Comparison of ENCODE assay signal across 20 cellular contexts in genomic region chr18:47696870-47697269, GRCh38.
DNase-seq lines count a peak whose midpoint lies in the region; ATAC-seq and TF ChIP-seq lines count a peak whose summit lies in the region.
"Had no signal": no experiment of that assay in that cellular context is flagged by ENCODE, and none has a peak within 500 bp of the region (broad histone marks: within the 10 kb centered on the region; RNA-seq: fewer than 3 reads in every experiment).

No MANE protein-coding gene starts in this region.

- POLR2A ChIA-PET in HEK293 (lab: Yijun Ruan, JAX) (no interaction called here), HEK293T (lab: Yijun Ruan, JAX) (no interaction called here)

- no peak overlapping the region for H2BK12ac ChIP-seq in trophoblast cell (ENCODE audit: low read length)

- WGBS in trophoblast cell (ENCODE audit: extremely low coverage, insufficient coverage, insufficient read length) = no CpG with 5 or more reads among the region's 9 CpGs

- H3K4me3 Mint-ChIP-seq in natural killer cell treated with Interleukin-12 subunit alpha and Interleukin-12 subunit beta and Interleukin-15 and Interleukin-18, amount 100 ng/mL, for 72 hours = no peak overlapping the region
- no peak overlapping the region for H3K4me3 Mint-ChIP-seq in natural killer cell
- H3K4me3 Mint-ChIP-seq in stimulated activated effector memory CD8-positive, alpha-beta T cell treated with anti-CD3 and anti-CD28 coated beads, Interleukin-12 subunit alpha, Interleukin-12 subunit beta, amount 100 ng/mL, for 72 hours = no peak overlapping the region
- H3K4me3 Mint-ChIP-seq: B cell; CD4-positive, alpha-beta T cell; CD8-positive, alpha-beta T cell had no signal

- H3K4me1 ChIP-seq in HEK293 (ENCODE audit: control insufficient read depth, insufficient read depth, low read length) (no peaks in the 10 kb centered on the region), upper lobe of right lung (no peaks in the 10 kb centered on the region), trophoblast cell (ENCODE audit: control insufficient read depth in 1 of 2, insufficient read depth in 2 of 2, low read length in 2 of 2) (no peaks in the 10 kb centered on the region)
- H3K4me1 ChIP-seq: A549; BLaER1 treated with 17β-estradiol and CSF1 and Interleukin-3, amounts not matched to agents 10 nM and 100 nM; Caco-2 had no signal

- no peaks in the 10 kb centered on the region for H3K79me1 ChIP-seq in trophoblast cell (ENCODE audit: low read length)

- no peaks in the 10 kb centered on the region for H3K4me1 Mint-ChIP-seq in natural killer cell treated with Interleukin-12 subunit alpha and Interleukin-12 subunit beta and Interleukin-15 and Interleukin-18, amount 100 ng/mL, for 72 hours (ENCODE audit: low read depth in 2 of 2)
- H3K4me1 Mint-ChIP-seq in natural killer cell = no peaks in the 10 kb centered on the region
- H3K4me1 Mint-ChIP-seq in stimulated activated effector memory CD8-positive, alpha-beta T cell treated with anti-CD3 and anti-CD28 coated beads, Interleukin-12 subunit alpha, Interleukin-12 subunit beta, amount 100 ng/mL, for 72 hours = no peaks in the 10 kb centered on the region
- H3K4me1 Mint-ChIP-seq: B cell had no signal

- no peaks in the 10 kb centered on the region for H3K9me3 ChIP-seq in HEK293 (ENCODE audit: control insufficient read depth, insufficient read depth, low read depth, low read length)
- no peaks in the 10 kb centered on the region for H3K9me3 ChIP-seq in upper lobe of right lung
- H3K9me3 ChIP-seq in trophoblast cell (ENCODE audit: insufficient read depth, low read depth, low read length) = no peaks in the 10 kb centered on the region
- H3K9me3 ChIP-seq: A549; BLaER1 treated with 17β-estradiol and CSF1 and Interleukin-3, amounts not matched to agents 10 nM and 100 nM; Caco-2 had no signal

- H3K36me3 ChIP-seq in HEK293 (ENCODE audit: control insufficient read depth in 2 of 2, insufficient read depth in 1 of 2, low read length in 2 of 2) = no peaks in the 10 kb centered on the region
- H3K36me3 ChIP-seq in upper lobe of right lung = no peaks in the 10 kb centered on the region
- H3K36me3 ChIP-seq in trophoblast cell (ENCODE audit: control insufficient read depth in 1 of 2, insufficient read depth in 2 of 2, low read length in 2 of 2) = no peaks in the 10 kb centered on the region
- H3K36me3 ChIP-seq: BLaER1 treated with 17β-estradiol and CSF1 and Interleukin-3, amounts not matched to agents 10 nM and 100 nM had no signal

- H3K4me2 ChIP-seq in trophoblast cell (ENCODE audit: low read length) = no peak overlapping the region
- H3K4me2 ChIP-seq: A549; BLaER1 treated with 17β-estradiol and CSF1 and Interleukin-3, amounts not matched to agents 10 nM and 100 nM had no signal

- intact Hi-C loops in natural killer cell (cut with micrococcal nuclease) (no loop called here), upper lobe of right lung (cut with DNase I) (no loop called here)

- no peak overlapping the region for H3K14ac ChIP-seq in trophoblast cell (ENCODE audit: low read length)

- no peak overlapping the region for H3K9ac ChIP-seq in trophoblast cell (ENCODE audit: low read length)
- H3K9ac ChIP-seq: BLaER1 treated with 17β-estradiol and CSF1 and Interleukin-3, amounts not matched to agents 10 nM and 100 nM had no signal

- ATAC-seq in natural killer cell treated with Interleukin-12 subunit alpha and Interleukin-12 subunit beta and Interleukin-15 and Interleukin-18, amount 100 ng/mL, for 72 hours = peak; percentile 31 to 36
- ATAC-seq in natural killer cell = no peak
- ATAC-seq in stimulated activated effector memory CD8-positive, alpha-beta T cell treated with anti-CD3 and anti-CD28 coated beads, Interleukin-12 subunit alpha, Interleukin-12 subunit beta, amount 100 ng/mL, for 72 hours = peak; percentile 14
- peak; percentile 49 for ATAC-seq in upper lobe of right lung
- ATAC-seq: A549; CD8-positive, alpha-beta T cell had no signal

- H3K4ac ChIP-seq in trophoblast cell (ENCODE audit: low read depth, low read length) = no peak overlapping the region

- peaks cover 22 to 45% of the 10 kb centered on the region in 2 donors for H3K27me3 Mint-ChIP-seq in natural killer cell treated with Interleukin-12 subunit alpha and Interleukin-12 subunit beta and Interleukin-15 and Interleukin-18, amount 100 ng/mL, for 72 hours
- peaks cover 23 to 27% of the 10 kb centered on the region in 2 donors for H3K27me3 Mint-ChIP-seq in natural killer cell (ENCODE audit: low read depth in 2 of 2)

- H3K18ac ChIP-seq in trophoblast cell (ENCODE audit: low read length) = no peak overlapping the region

- H4K8ac ChIP-seq in trophoblast cell (ENCODE audit: low read depth, low read length) = no peak overlapping the region

- no peak overlapping the region for H2AK5ac ChIP-seq in trophoblast cell (ENCODE audit: low read length)

- H3K27ac Mint-ChIP-seq in natural killer cell treated with Interleukin-12 subunit alpha and Interleukin-12 subunit beta and Interleukin-15 and Interleukin-18, amount 100 ng/mL, for 72 hours = no peak overlapping the region
- H3K27ac Mint-ChIP-seq in natural killer cell = no peak overlapping the region
- H3K27ac Mint-ChIP-seq in stimulated activated effector memory CD8-positive, alpha-beta T cell treated with anti-CD3 and anti-CD28 coated beads, Interleukin-12 subunit alpha, Interleukin-12 subunit beta, amount 100 ng/mL, for 72 hours = no peak overlapping the region
- H3K27ac Mint-ChIP-seq: B cell; CD4-positive, alpha-beta T cell; CD8-positive, alpha-beta T cell had no signal

- H3K23ac ChIP-seq in trophoblast cell (ENCODE audit: low read length) = no peak overlapping the region

- H2BK120ac ChIP-seq in trophoblast cell (ENCODE audit: insufficient read depth, low read length, poor library complexity) = no peak overlapping the region

- H3K27ac ChIP-seq in HEK293 (ENCODE audit: extremely low read depth, low read depth, low read length) = no peak overlapping the region
- no peak overlapping the region for H3K27ac ChIP-seq in upper lobe of right lung
- H3K27ac ChIP-seq in trophoblast cell (ENCODE audit: low read depth, low read length) = no peak overlapping the region
- H3K27ac ChIP-seq: 22Rv1; A549; BLaER1 treated with 17β-estradiol and CSF1 and Interleukin-3, amounts not matched to agents 10 nM and 100 nM; C4-2B had no signal

- no peaks in the 10 kb centered on the region for H3K36me3 Mint-ChIP-seq in natural killer cell treated with Interleukin-12 subunit alpha and Interleukin-12 subunit beta and Interleukin-15 and Interleukin-18, amount 100 ng/mL, for 72 hours
- no peaks in the 10 kb centered on the region for H3K36me3 Mint-ChIP-seq in natural killer cell
- H3K36me3 Mint-ChIP-seq in stimulated activated effector memory CD8-positive, alpha-beta T cell treated with anti-CD3 and anti-CD28 coated beads, Interleukin-12 subunit alpha, Interleukin-12 subunit beta, amount 100 ng/mL, for 72 hours = no peaks in the 10 kb centered on the region
- H3K36me3 Mint-ChIP-seq: CD8-positive, alpha-beta T cell had no signal

- H3K27me3 ChIP-seq in upper lobe of right lung = no peaks in the 10 kb centered on the region
- no peaks in the 10 kb centered on the region for H3K27me3 ChIP-seq in trophoblast cell (ENCODE audit: insufficient read depth, low read length)
- H3K27me3 ChIP-seq: BLaER1 treated with 17β-estradiol and CSF1 and Interleukin-3, amounts not matched to agents 10 nM and 100 nM had no signal

- no peak for DNase-seq in natural killer cell treated with Interleukin-12 subunit alpha and Interleukin-12 subunit beta and Interleukin-15 and Interleukin-18, amount 100 ng/mL, for 72 hours (ENCODE audit: low spot score)
- DNase-seq in natural killer cell (no peak), upper lobe of right lung (no peak), NCI-H82 treated with DMSO at 0.1 percent for 48 hours (lab: John Stamatoyannopoulos, UW; ENCODE audit: unreplicated experiment) (no peak), trophoblast cell (no peak), HEK293T (ENCODE audit: extremely low spot score) (no peak)
- no peak for DNase-seq in stimulated activated effector memory CD8-positive, alpha-beta T cell treated with anti-CD3 and anti-CD28 coated beads, Interleukin-12 subunit alpha, Interleukin-12 subunit beta, amount 100 ng/mL, for 72 hours (ENCODE audit: low spot score in 2 of 2)
- DNase-seq: AML-193; Caco-2; Calu3; CD4-positive, alpha-beta T cell; CD8-positive, alpha-beta T cell; DMS79 treated with DMSO at 0.1 percent for 48 hours; GF-D8 had no signal

- H3K9me3 Mint-ChIP-seq in natural killer cell treated with Interleukin-12 subunit alpha and Interleukin-12 subunit beta and Interleukin-15 and Interleukin-18, amount 100 ng/mL, for 72 hours = no peaks in the 10 kb centered on the region
- no peaks in the 10 kb centered on the region for H3K9me3 Mint-ChIP-seq in natural killer cell
- no peaks in the 10 kb centered on the region for H3K9me3 Mint-ChIP-seq in stimulated activated effector memory CD8-positive, alpha-beta T cell treated with anti-CD3 and anti-CD28 coated beads, Interleukin-12 subunit alpha, Interleukin-12 subunit beta, amount 100 ng/mL, for 72 hours
- H3K9me3 Mint-ChIP-seq: CD4-positive, alpha-beta T cell; CD8-positive, alpha-beta T cell had no signal

- H3K4me3 ChIP-seq in HEK293 (ENCODE audit: low read depth, low read length) (no peak overlapping the region), upper lobe of right lung (no peak overlapping the region), trophoblast cell (ENCODE audit: low read depth, low read length) (no peak overlapping the region)
- H3K4me3 ChIP-seq: A549; BLaER1 treated with 17β-estradiol and CSF1 and Interleukin-3, amounts not matched to agents 10 nM and 100 nM had no signal

- no peak overlapping the region for H4K91ac ChIP-seq in trophoblast cell (ENCODE audit: low read depth, low read length)

- CTCF ChIA-PET in HEK293 (lab: Yijun Ruan, JAX) = no interaction called here
- CTCF ChIA-PET in HEK293T (lab: Yijun Ruan, JAX) = no interaction called here

- TF ChIP-seq CTCF in natural killer cell (IDR thresholded peaks at IDR 0.05) (no peak), HEK293 (tag by site-specific recombination; IDR thresholded peaks at IDR 0.05) (no peak), upper lobe of right lung (IDR thresholded peaks at IDR 0.05) (no peak)

- H2BK5ac ChIP-seq in trophoblast cell (ENCODE audit: low read depth, low read length, poor library complexity) = no peak overlapping the region

- no peak overlapping the region for H4K12ac ChIP-seq in trophoblast cell (ENCODE audit: low read depth, low read length)

- no peak overlapping the region for H2AFZ ChIP-seq in trophoblast cell (ENCODE audit: insufficient read depth, low read length, poor library complexity)

- H3K79me2 ChIP-seq in trophoblast cell (ENCODE audit: control insufficient read depth, insufficient read depth, low read length, poor library complexity) = no peaks in the 10 kb centered on the region

TF ChIP-seq in HEK293, 187 proteins besides CTCF, POLR2A, EP300 and RAD21 (continues in another document):
- TF ChIP-seq ZFHX2 (tag by site-specific recombination; conservative IDR thresholded peaks at IDR 0.05) (peak; percentile 48), ZNF530 (tag by site-specific recombination; IDR thresholded peaks at IDR 0.05; ENCODE audit: low read depth) (no peak)

TF ChIP-seq in HEK293T, 16 proteins besides CTCF, POLR2A, EP300 and RAD21 (continues in another document):
- TF ChIP-seq SP1 (IDR thresholded peaks at IDR 0.05) = no peak
- TF ChIP-seq NFRKB (IDR thresholded peaks at IDR 0.05) = no peak
- no peak for TF ChIP-seq TARDBP (IDR thresholded peaks at IDR 0.05)
- no peak for TF ChIP-seq SUZ12 (IDR thresholded peaks at IDR 0.05)
- TF ChIP-seq BHLHE40 (IDR thresholded peaks at IDR 0.05; ENCODE audit: borderline replicate concordance) = no peak

Comparison
In these comparisons a context has a peak if more than half of its experiments do, and no peak if none do; other contexts are left out.
1. ATAC-seq: peak in natural killer cell treated with Interleukin-12 subunit alpha and Interleukin-12 subunit beta and Interleukin-15 and Interleukin-18, amount 100 ng/mL, for 72 hours (2 of 2), stimulated activated effector memory CD8-positive, alpha-beta T cell treated with anti-CD3 and anti-CD28 coated beads, Interleukin-12 subunit alpha, Interleukin-12 subunit beta, amount 100 ng/mL, for 72 hours (single experiment) and upper lobe of right lung (single experiment); none in natural killer cell (0 of 3).